ENCODE assay signal across 23 cellular contexts in the genomic region with DNA sequence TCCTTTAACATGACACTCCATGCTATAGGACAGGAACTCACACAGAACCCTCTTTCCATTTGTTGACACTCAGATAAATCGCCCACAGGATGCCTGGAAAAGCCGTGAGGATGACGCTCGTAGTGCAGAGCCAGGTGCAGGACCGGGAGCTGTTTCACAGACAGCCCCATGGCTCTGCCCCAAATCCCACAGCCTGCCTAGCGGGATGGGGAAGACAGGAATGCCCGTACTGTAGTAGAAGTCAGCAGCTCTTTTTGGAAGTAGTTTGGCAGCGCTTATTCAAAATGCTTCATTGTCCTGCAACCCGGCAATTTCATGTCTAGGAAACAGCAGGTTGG. TPM values are rescaled to one million over a fixed set of nuclear protein-coding genes. Genes with fewer than 3 reads are reported as not detected.
DNase-seq lines count a peak whose midpoint lies in the region; ATAC-seq, FAIRE-seq and TF ChIP-seq lines count a peak whose summit lies in the region.
"Had no signal": no experiment of that assay in that cellular context is flagged by ENCODE, and none has a peak within 500 bp of the region (broad histone marks: within the 10 kb centered on the region; RNA-seq: fewer than 3 reads in every experiment).

No MANE protein-coding gene starts in this region.

- CTCF ChIA-PET in A549 (lab: Yijun Ruan, JAX): interaction anchor here (1.1 to 1.7 kb wide), 3 partner anchors 10 to 94 kb away, joined by 3 to 8 read pairs (median 5); no protein-coding TSS in a partner anchor

- H3K27ac Mint-ChIP-seq in osteocyte (ENCODE audit: unreplicated experiment): no peak overlapping the region
- H3K27ac Mint-ChIP-seq: CD4-positive, alpha-beta memory T cell had no signal

- TF ChIP-seq RAD21 in A549 (conservative IDR thresholded peaks at IDR 0.05 in 1 of 2, IDR thresholded peaks at IDR 0.05 in 1 of 2): no peak

- H3K9me3 ChIP-seq in A549: peaks cover 3% of the 10 kb centered on the region; the same call in 2 of the 3 replicates

- H3K4me2 ChIP-seq in A549: no peak overlapping the region

- peaks cover 62% of the 10 kb centered on the region for H3K27me3 Mint-ChIP-seq in osteocyte (ENCODE audit: unreplicated experiment)

- H3K9me3 Mint-ChIP-seq in osteocyte (ENCODE audit: unreplicated experiment): peaks cover 3% of the 10 kb centered on the region

- H3K36me3 Mint-ChIP-seq in osteocyte (ENCODE audit: unreplicated experiment): no peaks in the 10 kb centered on the region
- H3K36me3 Mint-ChIP-seq: CD4-positive, alpha-beta memory T cell had no signal

- TF ChIP-seq POLR2A in A549 (IDR thresholded peaks at IDR 0.05; ENCODE audit: low read length): no peak

- 0 out of 3 replicates have a peak, but pooled peaks cover 3% of the 10 kb centered on the region for H3K4me1 ChIP-seq in A549

- no peak overlapping the region for H3K4me3 ChIP-seq in A549
- H3K4me3 ChIP-seq: BLaER1 treated with 17β-estradiol and CSF1 and Interleukin-3, amounts not matched to agents 10 nM and 100 nM; GM23248 had no signal

- H3K27ac ChIP-seq in A549: no peak overlapping the region
- H3K27ac ChIP-seq: GM23248 had no signal

- POLR2A ChIA-PET in A549 (lab: Yijun Ruan, JAX): no interaction called here

- TF ChIP-seq EP300 in A549 (IDR thresholded peaks at IDR 0.05): no peak

- FAIRE-seq in A549 (lab: Jason Lieb, UNC): no peak
- FAIRE-seq: GM18507 had no signal

- ATAC-seq in A549 (peak; percentile 39 to 40; a peak in 1 of 6 replicates), HG02981 (IDR thresholded peaks at IDR 0.05; ENCODE audit: unreplicated experiment) (no peak)
- ATAC-seq: Panc1 had no signal

- H3K4me3 Mint-ChIP-seq in osteocyte (ENCODE audit: unreplicated experiment): no peak overlapping the region
- H3K4me3 Mint-ChIP-seq: CD4-positive, alpha-beta memory T cell had no signal

- TF ChIP-seq CTCF in A549 (IDR thresholded peaks at IDR 0.05) (no peak), osteocyte (IDR thresholded peaks at IDR 0.05) (no peak)

- 64% methylated on average over 9 of the region's 9 CpGs for WGBS in A549 (ENCODE audit: missing lambda C conversion rate)

- H3K4me1 Mint-ChIP-seq in osteocyte (ENCODE audit: unreplicated experiment): no peaks in the 10 kb centered on the region

- DNase-seq in A549 (ENCODE audit: low read depth in 1 of 2, low spot score in 1 of 2): no peak
- peak; percentile 12 for DNase-seq in AG20443 (ENCODE audit: low spot score)
- peak; percentile 19 for DNase-seq in NCI-H2227 treated with DMSO at 0.1 percent for 48 hours (lab: John Stamatoyannopoulos, UW)
- DNase-seq in osteocyte (ENCODE audit: extremely low spot score, unreplicated experiment): peak; percentile 62
- DNase-seq in HuH-7 (ENCODE audit: low spot score): no peak
- no peak for DNase-seq in NCI-H187 treated with DMSO at 0.1 percent for 48 hours (lab: John Stamatoyannopoulos, UW)
- DNase-seq in KG1 (lab: John Stamatoyannopoulos, UW): no peak
- DNase-seq: ACHN; CD4-positive, alpha-beta memory T cell; DMS153; GDM1; GM23248; HCEC 1CT; Kasumi-1; NCI-H1417; NCI-H1694 treated with DMSO at 0.1 percent for 48 hours; NCI-H2107; NCI-H524; NCI-H82 had no signal

TF ChIP-seq in A549, 52 proteins besides CTCF, POLR2A, EP300 and RAD21:
- TF ChIP-seq RNF2 (IDR thresholded peaks at IDR 0.05; ENCODE audit: borderline replicate concordance, low read depth) (no peak), SREBF2 (IDR thresholded peaks at IDR 0.05) (no peak), MAZ (IDR thresholded peaks at IDR 0.05; ENCODE audit: borderline replicate concordance, low read depth, low read length) (no peak), CEBPB (IDR thresholded peaks at IDR 0.05) (no peak), TP53 (CRISPR knock-in tag; IDR thresholded peaks at IDR 0.05) (no peak), CBX2 (IDR thresholded peaks at IDR 0.05; ENCODE audit: borderline replicate concordance, low read depth) (no peak), EHMT2 (IDR thresholded peaks at IDR 0.05; ENCODE audit: low read depth) (no peak), JUNB (IDR thresholded peaks at IDR 0.05) (no peak), HOXA7 (CRISPR knock-in tag; IDR thresholded peaks at IDR 0.05) (no peak), RFX5 (IDR thresholded peaks at IDR 0.05) (no peak)
- TF ChIP-seq, protein P1, sequence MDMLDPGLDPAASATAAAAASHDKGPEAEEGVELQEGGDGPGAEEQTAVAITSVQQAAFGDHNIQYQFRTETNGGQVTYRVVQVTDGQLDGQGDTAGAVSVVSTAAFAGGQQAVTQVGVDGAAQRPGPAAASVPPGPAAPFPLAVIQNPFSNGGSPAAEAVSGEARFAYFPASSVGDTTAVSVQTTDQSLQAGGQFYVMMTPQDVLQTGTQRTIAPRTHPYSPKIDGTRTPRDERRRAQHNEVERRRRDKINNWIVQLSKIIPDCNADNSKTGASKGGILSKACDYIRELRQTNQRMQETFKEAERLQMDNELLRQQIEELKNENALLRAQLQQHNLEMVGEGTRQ (IDR thresholded peaks at IDR 0.05): no peak
- TF ChIP-seq, protein P2, sequence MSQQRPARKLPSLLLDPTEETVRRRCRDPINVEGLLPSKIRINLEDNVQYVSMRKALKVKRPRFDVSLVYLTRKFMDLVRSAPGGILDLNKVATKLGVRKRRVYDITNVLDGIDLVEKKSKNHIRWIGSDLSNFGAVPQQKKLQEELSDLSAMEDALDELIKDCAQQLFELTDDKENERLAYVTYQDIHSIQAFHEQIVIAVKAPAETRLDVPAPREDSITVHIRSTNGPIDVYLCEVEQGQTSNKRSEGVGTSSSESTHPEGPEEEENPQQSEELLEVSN (IDR thresholded peaks at IDR 0.05; ENCODE audit: borderline replicate concordance, low read depth): no peak
- TF ChIP-seq, protein P3, sequence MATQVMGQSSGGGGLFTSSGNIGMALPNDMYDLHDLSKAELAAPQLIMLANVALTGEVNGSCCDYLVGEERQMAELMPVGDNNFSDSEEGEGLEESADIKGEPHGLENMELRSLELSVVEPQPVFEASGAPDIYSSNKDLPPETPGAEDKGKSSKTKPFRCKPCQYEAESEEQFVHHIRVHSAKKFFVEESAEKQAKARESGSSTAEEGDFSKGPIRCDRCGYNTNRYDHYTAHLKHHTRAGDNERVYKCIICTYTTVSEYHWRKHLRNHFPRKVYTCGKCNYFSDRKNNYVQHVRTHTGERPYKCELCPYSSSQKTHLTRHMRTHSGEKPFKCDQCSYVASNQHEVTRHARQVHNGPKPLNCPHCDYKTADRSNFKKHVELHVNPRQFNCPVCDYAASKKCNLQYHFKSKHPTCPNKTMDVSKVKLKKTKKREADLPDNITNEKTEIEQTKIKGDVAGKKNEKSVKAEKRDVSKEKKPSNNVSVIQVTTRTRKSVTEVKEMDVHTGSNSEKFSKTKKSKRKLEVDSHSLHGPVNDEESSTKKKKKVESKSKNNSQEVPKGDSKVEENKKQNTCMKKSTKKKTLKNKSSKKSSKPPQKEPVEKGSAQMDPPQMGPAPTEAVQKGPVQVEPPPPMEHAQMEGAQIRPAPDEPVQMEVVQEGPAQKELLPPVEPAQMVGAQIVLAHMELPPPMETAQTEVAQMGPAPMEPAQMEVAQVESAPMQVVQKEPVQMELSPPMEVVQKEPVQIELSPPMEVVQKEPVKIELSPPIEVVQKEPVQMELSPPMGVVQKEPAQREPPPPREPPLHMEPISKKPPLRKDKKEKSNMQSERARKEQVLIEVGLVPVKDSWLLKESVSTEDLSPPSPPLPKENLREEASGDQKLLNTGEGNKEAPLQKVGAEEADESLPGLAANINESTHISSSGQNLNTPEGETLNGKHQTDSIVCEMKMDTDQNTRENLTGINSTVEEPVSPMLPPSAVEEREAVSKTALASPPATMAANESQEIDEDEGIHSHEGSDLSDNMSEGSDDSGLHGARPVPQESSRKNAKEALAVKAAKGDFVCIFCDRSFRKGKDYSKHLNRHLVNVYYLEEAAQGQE (IDR thresholded peaks at IDR 0.05): no peak
TF ChIP-seq in A549: peak in this region for 0.

RNA-seq across cellular contexts. Expression of a gene that starts 41.6 kb away (rescaled TPM):
- 4.8 and 5.9 TPM in 2 replicates for polyA plus RNA-seq in A549 (2011; rRNA removed)
- polyA plus RNA-seq in A549 (2012; cell fraction: cytosol; rRNA removed): 26.3 and 28.3 TPM in 2 replicates
- 145 and 149 TPM in 2 replicates for polyA plus RNA-seq in A549 (2012; cell fraction: nucleus; rRNA removed)
- 20.4 to 26.8 TPM (median 22.5 TPM) in 3 replicates for polyA plus RNA-seq in A549 (2017; fragmentation: RNase III; extraction: RNeasy Plus Mini Kit Qiagen cat#74134 plus additional on column Dnase treatment)
- 3.7 and 7.7 TPM in 2 replicates for polyA minus RNA-seq in A549 (2011; rRNA and poly(A)+ RNA removed)
- total RNA-seq in osteocyte: 5.7 and 7.5 TPM in 2 replicates
- polyA plus RNA-seq: CD4-positive, alpha-beta memory T cell; GM23248 had no signal

RNA-seq across cellular contexts. Expression of a gene that starts 54.2 kb away (rescaled TPM):
- polyA plus RNA-seq in A549 (2011; rRNA removed): 11.3 and 12.6 TPM in 2 replicates
- polyA plus RNA-seq in A549 (2012; cell fraction: cytosol; rRNA removed): 35.8 and 42.3 TPM in 2 replicates
- 67.4 and 72.4 TPM in 2 replicates for polyA plus RNA-seq in A549 (2012; cell fraction: nucleus; rRNA removed)
- polyA plus RNA-seq in A549 (2017; fragmentation: RNase III; extraction: RNeasy Plus Mini Kit Qiagen cat#74134 plus additional on column Dnase treatment): 27.8 to 31.3 TPM (median 30.7 TPM) in 3 replicates
- polyA minus RNA-seq in A549 (2011; rRNA and poly(A)+ RNA removed): 5.1 and 8.4 TPM in 2 replicates
- 38.4 and 39.1 TPM in 2 replicates for total RNA-seq in osteocyte

Comparison
In these comparisons a context has a peak if more than half of its experiments do, and no peak if none do; other contexts are left out.
1. DNase-seq: peak in AG20443 (single experiment), NCI-H2227 treated with DMSO at 0.1 percent for 48 hours (single experiment) and osteocyte (single experiment); none in A549 (0 of 2), HuH-7 (single experiment), NCI-H187 treated with DMSO at 0.1 percent for 48 hours (single experiment) and KG1 (single experiment).